30 cellular contexts compared by ENCODE assay signal in the genomic region with DNA sequence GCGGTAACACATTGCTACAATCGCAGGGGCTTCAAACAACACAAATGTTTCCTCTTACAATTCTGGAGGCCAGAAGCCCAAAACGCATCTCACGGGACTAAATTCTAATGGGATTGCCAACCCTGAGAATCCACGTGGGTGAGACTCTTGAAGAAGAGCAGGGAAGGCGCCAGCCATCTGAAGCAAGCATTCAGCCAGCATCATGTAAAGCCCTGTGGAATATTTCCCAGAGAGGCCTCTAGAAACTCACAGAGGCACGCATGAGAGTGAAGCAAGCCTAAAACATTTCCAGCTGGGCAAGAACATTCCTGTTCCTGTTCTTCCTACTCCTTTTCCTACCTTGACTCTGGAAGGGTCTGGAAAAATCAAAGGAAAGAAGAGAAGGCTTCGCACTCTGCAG. TPM values are rescaled to one million over a fixed set of nuclear protein-coding genes. Genes with fewer than 3 reads are reported as not detected.
"Had no signal": no experiment of that assay in that cellular context is flagged by ENCODE, and none has a peak within 500 bp of the region (broad histone marks: within the 10 kb centered on the region; RNA-seq: fewer than 3 reads in every experiment).

No MANE protein-coding gene starts in this region.

- H3K9me3 Mint-ChIP-seq: activated CD4-positive, alpha-beta memory T cell treated with anti-CD3 and anti-CD28 coated beads, Interleukin-2, amount 10 ng/mL, durations not matched to agents 7 days and 5 days; activated naive CD4-positive, alpha-beta T cell treated with anti-CD3 and anti-CD28 coated beads, Interleukin-2, amount 10 ng/mL, durations not matched to agents 7 days and 5 days; activated naive CD8-positive, alpha-beta T cell treated with anti-CD3 and anti-CD28 coated beads, Interleukin-2, amount 10 ng/mL, durations not matched to agents 7 days and 5 days; activated T-cell treated with anti-CD3 and anti-CD28 coated beads, Interleukin-2, amount 50 U/mL, for 72 hours; activated T-helper 2 cell treated with anti-CD3 and anti-CD28 coated beads, Interferon-gamma antibody, Interleukin-2, Interleukin-4, amounts not matched to agents 10 μg/mL and 5 μg/mL and 100 μg/mL, durations not matched to agents 14 hours and 24 hours and 36 hours; T-cell had no signal

- DNase-seq: activated CD4-positive, alpha-beta memory T cell treated with anti-CD3 and anti-CD28 coated beads, Interleukin-2, amount 10 ng/mL, durations not matched to agents 7 days and 5 days; activated CD4-positive, alpha-beta T cell treated with anti-CD3 and anti-CD28 coated beads, Interleukin-2, amount 50 U/mL, for 1 hour; activated CD4-positive, CD25-positive, alpha-beta regulatory T cell; activated CD8-positive, alpha-beta memory T cell treated with anti-CD3 and anti-CD28 coated beads, Interleukin-2, amount 50 U/mL, for 4 hours; activated gamma-delta T cell treated with Interleukin-2 at 50 U/mL for 16 hours; activated naive CD4-positive, alpha-beta T cell treated with anti-CD3 and anti-CD28 coated beads, Interleukin-2, amount 10 ng/mL, durations not matched to agents 7 days and 5 days; activated naive CD8-positive, alpha-beta T cell treated with anti-CD3 and anti-CD28 coated beads, Interleukin-2, amount 10 ng/mL, durations not matched to agents 7 days and 5 days; activated T-cell treated with anti-CD3 and anti-CD28 coated beads, Interleukin-2, amount 50 U/mL, for 72 hours; aorta; central memory CD4-positive, alpha-beta T cell; NCI-H1048; NCI-H146; NCI-H187 treated with DMSO at 0.1 percent for 48 hours; NCI-H2081 treated with DMSO at 0.1 percent for 48 hours; NCI-H2227 treated with DMSO at 0.1 percent for 48 hours; NCI-H446 treated with DMSO at 0.1 percent for 48 hours; NCI-H524 treated with DMSO at 0.1 percent for 48 hours; NCI-H748 treated with DMSO at 0.1 percent for 48 hours; RPMI8226; T-cell; T-helper 2 cell; T1000 had no signal

- H3K36me3 Mint-ChIP-seq: activated naive CD4-positive, alpha-beta T cell treated with anti-CD3 and anti-CD28 coated beads, Interleukin-2, amount 10 ng/mL, durations not matched to agents 7 days and 5 days; activated naive CD8-positive, alpha-beta T cell treated with anti-CD3 and anti-CD28 coated beads, Interleukin-2, amount 10 ng/mL, durations not matched to agents 7 days and 5 days; T-cell had no signal

- H3K27ac Mint-ChIP-seq: activated CD4-positive, alpha-beta memory T cell treated with anti-CD3 and anti-CD28 coated beads, Interleukin-2, amount 10 ng/mL, durations not matched to agents 7 days and 5 days; activated naive CD4-positive, alpha-beta T cell treated with anti-CD3 and anti-CD28 coated beads, Interleukin-2, amount 10 ng/mL, durations not matched to agents 7 days and 5 days; activated naive CD8-positive, alpha-beta T cell treated with anti-CD3 and anti-CD28 coated beads, Interleukin-2, amount 10 ng/mL, durations not matched to agents 7 days and 5 days; activated T-cell treated with anti-CD3 and anti-CD28 coated beads, Interleukin-2, amount 50 U/mL, for 72 hours; activated T-helper 2 cell treated with anti-CD3 and anti-CD28 coated beads, Interferon-gamma antibody, Interleukin-2, Interleukin-4, amounts not matched to agents 10 μg/mL and 5 μg/mL and 100 μg/mL, durations not matched to agents 14 hours and 24 hours and 36 hours; T-cell had no signal

- FAIRE-seq: TTC549 had no signal

- H3K9me3 ChIP-seq: breast epithelium had no signal

- H3K4me3 ChIP-seq: breast epithelium, SK-N-MC had no signal

- H3K36me3 ChIP-seq: breast epithelium had no signal

- H3K27me3 ChIP-seq: breast epithelium had no signal

- H3K4me3 Mint-ChIP-seq: activated CD4-positive, alpha-beta memory T cell treated with anti-CD3 and anti-CD28 coated beads, Interleukin-2, amount 10 ng/mL, durations not matched to agents 7 days and 5 days; activated naive CD4-positive, alpha-beta T cell treated with anti-CD3 and anti-CD28 coated beads, Interleukin-2, amount 10 ng/mL, durations not matched to agents 7 days and 5 days; activated naive CD8-positive, alpha-beta T cell treated with anti-CD3 and anti-CD28 coated beads, Interleukin-2, amount 10 ng/mL, durations not matched to agents 7 days and 5 days; activated T-cell treated with anti-CD3 and anti-CD28 coated beads, Interleukin-2, amount 50 U/mL, for 72 hours; T-cell had no signal

- ATAC-seq: activated T-cell treated with anti-CD3 and anti-CD28 coated beads, Interleukin-2, amount 50 U/mL, for 72 hours; Panc1; Right ventricle myocardium inferior; T-cell had no signal

- H3K27ac ChIP-seq: breast epithelium, SK-N-MC had no signal

- H3K4me1 ChIP-seq: breast epithelium had no signal

RNA-seq across cellular contexts. Expression of a gene that starts 19.6 kb away (rescaled TPM):
- total RNA-seq: activated CD4-positive, alpha-beta memory T cell treated with anti-CD3 and anti-CD28 coated beads, Interleukin-2, amount 10 ng/mL, durations not matched to agents 7 days and 5 days; activated naive CD8-positive, alpha-beta T cell treated with anti-CD3 and anti-CD28 coated beads, Interleukin-2, amount 10 ng/mL, durations not matched to agents 7 days and 5 days; activated T-helper 2 cell treated with anti-CD3 and anti-CD28 coated beads, Interferon-gamma antibody, Interleukin-2, Interleukin-4, amounts not matched to agents 10 μg/mL and 5 μg/mL and 100 μg/mL, durations not matched to agents 14 hours and 24 hours and 36 hours; LHCN-M2; M059J had no signal
